ENCODE assay signal across 1 cellular context in genomic region chr4:178784491-178784890, GRCh38.
TF ChIP-seq lines count a peak whose summit lies in the region.

No MANE protein-coding gene starts in this region.

TF ChIP-seq in WTC11, 78 proteins besides CTCF, POLR2A, EP300 and RAD21 (continued from another document):
- TF ChIP-seq STAT6 (CRISPR knock-in tag; conservative IDR thresholded peaks at IDR 0.05; ENCODE audit: low read depth) (no peak), NR2C2 (CRISPR knock-in tag; IDR thresholded peaks at IDR 0.05) (no peak), GABPB1 (CRISPR knock-in tag; IDR thresholded peaks at IDR 0.05) (no peak), RORB (CRISPR knock-in tag; IDR thresholded peaks at IDR 0.05) (no peak)
